8 cellular contexts compared by ENCODE assay signal in genomic region chr19:55624109-55625003, GRCh38. TPM values are rescaled to one million over a fixed set of nuclear protein-coding genes. Genes with fewer than 3 reads are reported as not detected.
DNase-seq lines count a peak whose midpoint lies in the region; ATAC-seq and TF ChIP-seq lines count a peak whose summit lies in the region.

TSS of gene ZNF784 (minus strand) at chr19:55624566. CDS start at chr19:55624561, 5 bp downstream.

- no peak for TF ChIP-seq CTCF in CD4-positive, alpha-beta T cell (IDR thresholded peaks at IDR 0.05)

- H3K4me3 Mint-ChIP-seq in CD4-positive, alpha-beta T cell: peak within 1 kb of the TSS; percentile 98

- H3K27ac Mint-ChIP-seq in CD4-positive, alpha-beta T cell: peak within 1 kb of the TSS; percentile 100

- peaks cover 28% of the 10 kb centered on the region for H3K36me3 Mint-ChIP-seq in CD4-positive, alpha-beta T cell (ENCODE audit: low read depth)

- intact Hi-C loops in CD4-positive, alpha-beta T cell (cut with DNase I, micrococcal nuclease): loop anchor here (1.0 kb wide), 2 partner anchors 19 to 25 kb away; partner anchors contain the start of genes FIZ1 (in 1 of the 2) and ZNF865 (in 1 of the 2)

- ATAC-seq in CD4-positive, alpha-beta T cell (ENCODE audit: poor library complexity): peak; percentile 69
- peak; percentile 42 for ATAC-seq in GM21717 (IDR thresholded peaks at IDR 0.05; ENCODE audit: unreplicated experiment)

- peak; percentile 88 to 97 (median 93) for DNase-seq in CD4-positive, alpha-beta T cell
- DNase-seq in NCI-H1048 (lab: John Stamatoyannopoulos, UW): peak; percentile 79
- DNase-seq in SK-N-DZ (ENCODE audit: low spot score): peak; percentile 83
- DNase-seq in activated naive CD4-positive, alpha-beta T cell treated with anti-CD3 and anti-CD28 coated beads, Interleukin-2, amount 50 U/mL, for 16 hours: peak; percentile 92
- DNase-seq in germinal center (ENCODE audit: low spot score): peak; percentile 95
- peak in 55 of 56 donors; percentile 64 to 97 (median 90) for DNase-seq in nucleus accumbens (lab: John Stamatoyannopoulos, UW)

- H3K9ac ChIP-seq in subcutaneous abdominal adipose tissue (ENCODE audit: low read length in 5 of 5): peak within 1 kb of the TSS in 3 of 5 donors; percentile 47 to 64 (median 51)

- H3K4me3 ChIP-seq in subcutaneous abdominal adipose tissue (ENCODE audit: low read depth in 1 of 5, low read length in 5 of 5): peak within 1 kb of the TSS; percentile 69 to 92 (median 74)

- no peaks in the 10 kb centered on the region for H3K9me3 Mint-ChIP-seq in CD4-positive, alpha-beta T cell

- peaks cover 0 to 32% (median 16%) of the 10 kb centered on the region in 5 donors for H3K4me1 ChIP-seq in subcutaneous abdominal adipose tissue (ENCODE audit: control insufficient read depth in 5 of 5, insufficient read depth in 5 of 5, low read length in 5 of 5)

- H3K36me3 ChIP-seq in subcutaneous abdominal adipose tissue (ENCODE audit: control insufficient read depth in 5 of 5, insufficient read depth in 5 of 5, low read length in 5 of 5): peaks cover 0 to 21% (median 2%) of the 10 kb centered on the region in 5 donors

- peaks cover 55% of the 10 kb centered on the region for H3K4me1 Mint-ChIP-seq in CD4-positive, alpha-beta T cell (ENCODE audit: low read depth)

- no peaks in the 10 kb centered on the region for H3K27me3 ChIP-seq in CD4-positive, alpha-beta T cell (ENCODE audit: control insufficient read depth, insufficient read depth, low read length)
- no peaks in the 10 kb centered on the region for H3K27me3 ChIP-seq in subcutaneous abdominal adipose tissue (ENCODE audit: control insufficient read depth in 5 of 5, insufficient read depth in 4 of 5, low read length in 5 of 5)

- CTCF ChIA-PET in CD4-positive, alpha-beta T cell (lab: Charles Lee): interaction anchor here (3.2 to 5.4 kb wide), 3 partner anchors 15 to 120 kb away, joined by 20 to 60 read pairs (median 24); partner anchors contain the start of gene ZNF865

- no peaks in the 10 kb centered on the region for H3K9me3 ChIP-seq in CD4-positive, alpha-beta T cell (ENCODE audit: control insufficient read depth, low read length)
- H3K9me3 ChIP-seq in subcutaneous abdominal adipose tissue (ENCODE audit: control insufficient read depth in 5 of 5, low read length in 5 of 5): no peaks in the 10 kb centered on the region

- no peaks in the 10 kb centered on the region for H3K27me3 Mint-ChIP-seq in CD4-positive, alpha-beta T cell

- H3K27ac ChIP-seq in CD4-positive, alpha-beta T cell (ENCODE audit: low read depth, low read length): peak within 1 kb of the TSS; percentile 89
- peak within 1 kb of the TSS; percentile 77 for H3K27ac ChIP-seq in subcutaneous abdominal adipose tissue (ENCODE audit: low read depth, low read length)

- POLR2A ChIA-PET in CD4-positive, alpha-beta T cell (lab: Charles Lee): interaction anchor here (0.9 to 4.8 kb wide), 18 partner anchors 9 to 1161 kb away, joined by 3 to 50 read pairs (median 8); partner anchors contain the start of genes FIZ1, HSPBP1, LENG9 and PPP6R1

RNA-seq across cellular contexts. Expression of gene ZNF784, which starts in this region (rescaled TPM):
- total RNA-seq in CD4-positive, alpha-beta T cell: 10 to 100 TPM; 11.2 to 11.8 TPM
- polyA plus RNA-seq in SK-N-DZ (2014; cell fraction: cytosol; rRNA removed): 1.7 and 2.9 TPM in 2 replicates
- polyA plus RNA-seq in SK-N-DZ (2014; cell fraction: nucleus; rRNA removed): 1.5 and 1.7 TPM in 2 replicates

Comparison
In these comparisons a context has a peak if more than half of its experiments do, and no peak if none do; other contexts are left out.
1. Peak in every context shown above with its lines: DNase-seq, ATAC-seq, H3K4me3 ChIP-seq and H3K27ac ChIP-seq.